Comparison of ENCODE assay signal across 10 cellular contexts in genomic region chr1:150765977-150766301, GRCh38. TPM values are rescaled to one million over a fixed set of nuclear protein-coding genes. Genes with fewer than 3 reads are reported as not detected.
DNase-seq lines count a peak whose midpoint lies in the region; ATAC-seq, FAIRE-seq and TF ChIP-seq lines count a peak whose summit lies in the region.
"Not testable (repeated sequence)": the region's sequence is repeated elsewhere in the genome, so short reads cannot be mapped to it uniquely, and the experiment has no call there.
"Had no signal": no experiment of that assay in that cellular context is flagged by ENCODE, and none has a peak within 500 bp of the region (broad histone marks: within the 10 kb centered on the region; RNA-seq: fewer than 3 reads in every experiment).

No MANE protein-coding gene starts in this region.

- FAIRE-seq in small intestine (lab: Jason Lieb, UNC), result not testable (repeated sequence)

- not testable (repeated sequence) for H3K9me3 ChIP-seq in mammary epithelial cell (replicated peaks; ENCODE audit: insufficient read depth, low read length); right lobe of liver; small intestine (ENCODE audit: control insufficient read depth, low read depth)

- not testable (repeated sequence) for DNase-seq in NB4 (ENCODE audit: low read depth); activated CD4-positive, alpha-beta memory T cell treated with anti-CD3 and anti-CD28 coated beads, Interleukin-2, amount 10 ng/mL, durations not matched to agents 7 days and 5 days; mammary epithelial cell; right lobe of liver; small intestine

- BruUV-seq in mammary epithelial cell (replicated peaks; lab: Mats Ljungman, UMichigan), result not testable (repeated sequence)

- not testable (repeated sequence) for H3K79me2 ChIP-seq in mammary epithelial cell (ENCODE audit: insufficient read depth, low read length)

- peaks cover 27% of the 10 kb centered on the region for H3K36me3 Mint-ChIP-seq in activated CD4-positive, alpha-beta memory T cell treated with anti-CD3 and anti-CD28 coated beads, Interleukin-2, amount 10 ng/mL, durations not matched to agents 7 days and 5 days (ENCODE audit: low read depth)

- ATAC-seq in GM19023 (IDR thresholded peaks at IDR 0.05; ENCODE audit: unreplicated experiment) (peak; percentile 8), HG02885 (IDR thresholded peaks at IDR 0.05; ENCODE audit: poor library complexity, unreplicated experiment) (peak; percentile 18)
- ATAC-seq in right lobe of liver, result not testable (repeated sequence)

- not testable (repeated sequence) for TF ChIP-seq POLR2A in NB4 (IDR thresholded peaks at IDR 0.05; ENCODE audit: extremely low read depth, insufficient read length); right lobe of liver (IDR thresholded peaks at IDR 0.05)

- POLR2A ChIA-PET in activated CD4-positive, alpha-beta memory T cell treated with anti-CD3 and anti-CD28 coated beads, Interleukin-2, amount 10 ng/mL, durations not matched to agents 7 days and 5 days (lab: Charles Lee), result interaction anchor here (0.8 to 2.8 kb wide), 12 partner anchors 8 to 402 kb away, joined by 3 to 10 read pairs (median 4); partner anchors contain the start of genes ENSA, MCL1, RPRD2 and SETDB1

- H3K4me2 ChIP-seq in mammary epithelial cell (ENCODE audit: insufficient read depth, low read depth, low read length), result peak overlapping the region; percentile 75

- not testable (repeated sequence) for H3K27me3 ChIP-seq in mammary epithelial cell (ENCODE audit: insufficient read depth, low read length); right lobe of liver; small intestine (ENCODE audit: control insufficient read depth in 2 of 2, insufficient read depth in 2 of 2, low read length in 2 of 2)

- peaks cover 14% of the 10 kb centered on the region for H3K4me1 ChIP-seq in mammary epithelial cell (ENCODE audit: insufficient read depth, low read length)
- H3K4me1 ChIP-seq in right lobe of liver; small intestine (ENCODE audit: control insufficient read depth in 2 of 2, insufficient read depth in 1 of 2, low read depth in 1 of 2, low read length in 1 of 2): not testable (repeated sequence)

- H4K20me1 ChIP-seq in mammary epithelial cell (ENCODE audit: insufficient read depth, low read length), result not testable (repeated sequence)

- H3K9me3 Mint-ChIP-seq in activated CD4-positive, alpha-beta memory T cell treated with anti-CD3 and anti-CD28 coated beads, Interleukin-2, amount 10 ng/mL, durations not matched to agents 7 days and 5 days, result not testable (repeated sequence)

- H3K4me3 Mint-ChIP-seq in activated CD4-positive, alpha-beta memory T cell treated with anti-CD3 and anti-CD28 coated beads, Interleukin-2, amount 10 ng/mL, durations not matched to agents 7 days and 5 days, result peak overlapping the region; percentile 83

- intact Hi-C loops in mammary epithelial cell (cut with micrococcal nuclease); right lobe of liver (cut with DNase I): not testable (repeated sequence)

- not testable (repeated sequence) for H3K27ac ChIP-seq in mammary epithelial cell (ENCODE audit: insufficient read depth, low read depth, low read length)
- peak overlapping the region; percentile 64 to 86 (median 71) for H3K27ac ChIP-seq in right lobe of liver
- peak overlapping the region; percentile 41 to 89 for H3K27ac ChIP-seq in small intestine (ENCODE audit: low read depth in 1 of 2, low read length in 1 of 2)

- peak overlapping the region; percentile 87 for H3K4me3 ChIP-seq in NB4 (ENCODE audit: low read depth, low read length)
- not testable (repeated sequence) for H3K4me3 ChIP-seq in mammary epithelial cell (replicated peaks in 1 of 3; ENCODE audit: insufficient read depth in 1 of 3, low read depth in 2 of 3, low read length in 3 of 3); small intestine (ENCODE audit: low read depth in 1 of 2, low read length in 2 of 2)
- peak overlapping the region in 2 of 3 donors; percentile 37 to 46 for H3K4me3 ChIP-seq in right lobe of liver

- H3K9ac ChIP-seq in mammary epithelial cell (ENCODE audit: insufficient read depth, low read length), result not testable (repeated sequence)

- not testable (repeated sequence) for H3K36me3 ChIP-seq in mammary epithelial cell (ENCODE audit: insufficient read depth, low read length); right lobe of liver; small intestine (ENCODE audit: control insufficient read depth in 2 of 2, insufficient read depth in 2 of 2, low read length in 2 of 2)

- H3K27ac Mint-ChIP-seq in activated CD4-positive, alpha-beta memory T cell treated with anti-CD3 and anti-CD28 coated beads, Interleukin-2, amount 10 ng/mL, durations not matched to agents 7 days and 5 days, result peak overlapping the region; percentile 81

- no CpG with 5 or more reads among the region's 1 CpG for WGBS in mammary epithelial cell (ENCODE audit: low coverage, missing lambda C conversion rate)
- 100% methylated on average over 1 of the region's 1 CpG for WGBS in right lobe of liver (ENCODE audit: insufficient coverage, low coverage, low lambda C conversion rate, missing lambda C conversion rate)
- WGBS in small intestine, 3 donors, result 62 to 75% (median 71%) methylated on average over 1 of the region's 1 CpG

- peaks cover 39% of the 10 kb centered on the region for H3K4me1 Mint-ChIP-seq in activated CD4-positive, alpha-beta memory T cell treated with anti-CD3 and anti-CD28 coated beads, Interleukin-2, amount 10 ng/mL, durations not matched to agents 7 days and 5 days

- TF ChIP-seq CTCF in NB4 (IDR thresholded peaks at IDR 0.05; ENCODE audit: low read depth, low read length); mammary epithelial cell (conservative IDR thresholded peaks at IDR 0.05 in 1 of 2, IDR thresholded peaks at IDR 0.05 in 1 of 2; ENCODE audit: extremely low read depth in 1 of 2, insufficient read depth in 1 of 2, low read depth in 1 of 2, low read length in 2 of 2); right lobe of liver (IDR thresholded peaks at IDR 0.05): not testable (repeated sequence)

- not testable (repeated sequence) for H3K27me3 Mint-ChIP-seq in activated CD4-positive, alpha-beta memory T cell treated with anti-CD3 and anti-CD28 coated beads, Interleukin-2, amount 10 ng/mL, durations not matched to agents 7 days and 5 days

- CTCF ChIA-PET in activated CD4-positive, alpha-beta memory T cell treated with anti-CD3 and anti-CD28 coated beads, Interleukin-2, amount 10 ng/mL, durations not matched to agents 7 days and 5 days (lab: Charles Lee), result interaction anchor here (0.7 kb wide), 1 partner anchor 230 kb away, joined by 3 read pairs; no protein-coding TSS in a partner anchor
- CTCF ChIA-PET in mammary epithelial cell (lab: Charles Lee; ENCODE audit: low non-redundant PET), result not testable (repeated sequence)

- in situ Hi-C loops in mammary epithelial cell (cut with MboI; ENCODE audit: low sequenced_read_pairs in 2 of 2), result not testable (repeated sequence)

- peak overlapping the region; percentile 95 for H2AFZ ChIP-seq in mammary epithelial cell (ENCODE audit: low read depth, low read length)

- dilution Hi-C loops in mammary epithelial cell (cut with HindIII; ENCODE audit: low sequenced_read_pairs), result not testable (repeated sequence)

RNA-seq across cellular contexts. Expression of gene CTSS, which starts 0.4 kb away (rescaled TPM):
- total RNA-seq in activated CD4-positive, alpha-beta memory T cell treated with anti-CD3 and anti-CD28 coated beads, Interleukin-2, amount 10 ng/mL, durations not matched to agents 7 days and 5 days, result 100 to 1,000 TPM; 123 to 127 TPM
- 1 to 10 TPM in 1 of 2 donors, under 1 TPM in 1; 0.17 to 2.8 TPM for total RNA-seq in mammary epithelial cell
- polyA plus RNA-seq in mammary epithelial cell, result 2.5 TPM
- polyA minus RNA-seq in mammary epithelial cell, result not detected
- 100 to 1,000 TPM in 1 of 6 experiments, 10 to 100 TPM in 5; 23.9 to 195 (median 61.4) TPM for total RNA-seq in right lobe of liver
- polyA plus RNA-seq in small intestine, result 100 to 1,000 TPM in 1 of 3 donors, 10 to 100 TPM in 2; 34.0 to 128 (median 61.6) TPM

RNA-seq across cellular contexts. Expression of gene CTSK, which starts 42.1 kb away (rescaled TPM):
- 1 to 10 TPM; 5.3 to 5.4 TPM for total RNA-seq in activated CD4-positive, alpha-beta memory T cell treated with anti-CD3 and anti-CD28 coated beads, Interleukin-2, amount 10 ng/mL, durations not matched to agents 7 days and 5 days
- total RNA-seq in mammary epithelial cell (1 to 10 TPM; 4.6 to 6.7 TPM), right lobe of liver (1 to 10 TPM; 1.5 to 3.8 (median 2.6) TPM)
- polyA plus RNA-seq in mammary epithelial cell (2.2 TPM), small intestine (10 to 100 TPM in 2 of 3 donors, 1 to 10 TPM in 1; 8.1 to 26.4 (median 15.7) TPM)
- polyA minus RNA-seq in mammary epithelial cell, result 1.6 TPM

RNA-seq across cellular contexts. Expression of gene HORMAD1, which starts 45.2 kb away (rescaled TPM):
- under 1 TPM in 1 of 2 experiments, not detected in 1; 0.30 TPM for total RNA-seq in activated CD4-positive, alpha-beta memory T cell treated with anti-CD3 and anti-CD28 coated beads, Interleukin-2, amount 10 ng/mL, durations not matched to agents 7 days and 5 days
- total RNA-seq in mammary epithelial cell (not detected), right lobe of liver (under 1 TPM in 3 of 6 experiments, not detected in 3; 0.22 to 0.47 (median 0.25) TPM)
- polyA plus RNA-seq in mammary epithelial cell (not detected), small intestine (under 1 TPM in 1 of 3 donors, not detected in 2; 0.07 TPM)
- polyA minus RNA-seq in mammary epithelial cell, result not detected
- total RNA-seq: astrocyte, H4, ovary had no signal

Comparison
In these comparisons a context has a peak if more than half of its experiments do, and no peak if none do; other contexts are left out.
1. RNA of gene CTSS, which starts 0.4 kb away (total RNA-seq): 123 to 127 TPM in activated CD4-positive, alpha-beta memory T cell treated with anti-CD3 and anti-CD28 coated beads, Interleukin-2, amount 10 ng/mL, durations not matched to agents 7 days and 5 days and 23.9 to 195 TPM in right lobe of liver; 0.17 to 2.8 TPM in mammary epithelial cell; every median in the first group is over 4 times any median in the second.